ENCODE assay signal across 1 cellular context in the genomic region with DNA sequence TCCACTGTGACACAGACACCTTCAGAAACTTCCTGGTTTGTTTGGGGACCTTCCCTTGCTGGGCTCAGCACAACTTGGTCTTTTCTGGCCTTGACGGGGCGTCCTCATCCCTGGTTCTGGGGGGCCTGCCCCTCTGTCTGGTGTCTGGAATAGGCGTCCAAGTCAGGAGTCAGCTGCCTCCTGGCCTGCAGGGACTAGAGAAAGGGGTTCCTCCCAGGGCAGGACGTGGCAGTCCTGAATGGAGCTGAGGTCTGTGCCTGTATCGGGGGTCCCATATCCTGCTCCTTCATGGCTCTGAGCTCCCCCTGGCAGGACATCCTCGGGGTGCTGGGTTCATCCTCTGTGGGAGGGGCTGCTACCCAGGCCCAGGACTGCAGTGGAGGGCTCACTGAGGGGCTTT.
TF ChIP-seq lines count a peak whose summit lies in the region.

No MANE protein-coding gene starts in this region.

TF ChIP-seq in GM12878, 131 proteins besides CTCF, POLR2A, EP300 and RAD21:
- no peak for TF ChIP-seq SIX5 (IDR thresholded peaks at IDR 0.05; ENCODE audit: low read depth, low read length, severe bottlenecking)
- TF ChIP-seq FOXK2 (IDR thresholded peaks at IDR 0.05) = no peak
- TF ChIP-seq ZNF274 (IDR thresholded peaks at IDR 0.05; ENCODE audit: insufficient read depth, insufficient read length) = no peak
- TF ChIP-seq TARDBP (IDR thresholded peaks at IDR 0.05; ENCODE audit: borderline replicate concordance) = no peak
- no peak for TF ChIP-seq CUX1 (IDR thresholded peaks at IDR 0.05; ENCODE audit: insufficient replicate concordance, low read depth, low read length)
- no peak for TF ChIP-seq BCL3 (IDR thresholded peaks at IDR 0.05; ENCODE audit: borderline replicate concordance, insufficient read depth, low read depth, low read length, poor library complexity, severe bottlenecking)
- TF ChIP-seq, protein P1, sequence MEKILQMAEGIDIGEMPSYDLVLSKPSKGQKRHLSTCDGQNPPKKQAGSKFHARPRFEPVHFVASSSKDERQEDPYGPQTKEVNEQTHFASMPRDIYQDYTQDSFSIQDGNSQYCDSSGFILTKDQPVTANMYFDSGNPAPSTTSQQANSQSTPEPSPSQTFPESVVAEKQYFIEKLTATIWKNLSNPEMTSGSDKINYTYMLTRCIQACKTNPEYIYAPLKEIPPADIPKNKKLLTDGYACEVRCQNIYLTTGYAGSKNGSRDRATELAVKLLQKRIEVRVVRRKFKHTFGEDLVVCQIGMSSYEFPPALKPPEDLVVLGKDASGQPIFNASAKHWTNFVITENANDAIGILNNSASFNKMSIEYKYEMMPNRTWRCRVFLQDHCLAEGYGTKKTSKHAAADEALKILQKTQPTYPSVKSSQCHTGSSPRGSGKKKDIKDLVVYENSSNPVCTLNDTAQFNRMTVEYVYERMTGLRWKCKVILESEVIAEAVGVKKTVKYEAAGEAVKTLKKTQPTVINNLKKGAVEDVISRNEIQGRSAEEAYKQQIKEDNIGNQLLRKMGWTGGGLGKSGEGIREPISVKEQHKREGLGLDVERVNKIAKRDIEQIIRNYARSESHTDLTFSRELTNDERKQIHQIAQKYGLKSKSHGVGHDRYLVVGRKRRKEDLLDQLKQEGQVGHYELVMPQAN (conservative IDR thresholded peaks at IDR 0.05) = no peak
- no peak for TF ChIP-seq WRNIP1 (IDR thresholded peaks at IDR 0.05; ENCODE audit: borderline replicate concordance, low read depth, low read length)
- no peak for TF ChIP-seq MTA2 (IDR thresholded peaks at IDR 0.05; ENCODE audit: low read depth)
TF ChIP-seq in GM12878: peak in this region for 0.
